8 cellular contexts compared by ENCODE assay signal in genomic region chr4:91113130-91113706, GRCh38.
DNase-seq lines count a peak whose midpoint lies in the region; FAIRE-seq and TF ChIP-seq lines count a peak whose summit lies in the region.

No MANE protein-coding gene starts in this region.

- H3K27me3 ChIP-seq in esophagus muscularis mucosa (no peaks in the 10 kb centered on the region), ovary (no peaks in the 10 kb centered on the region)

- no peak for FAIRE-seq in H54 (lab: Jason Lieb, UNC)

- intact Hi-C loops in Calu3 (cut with micrococcal nuclease; ENCODE audit: unreplicated experiment) (loop anchor here (2.0 to 5.0 kb wide), 2 partner anchors 390 to 1184 kb away; no protein-coding TSS in a partner anchor), esophagus muscularis mucosa (cut with DNase I) (loop anchor here (10.0 kb wide), 1 partner anchor 1272 kb away; no protein-coding TSS in a partner anchor), ovary (cut with DNase I) (no loop called here)

- no peaks in the 10 kb centered on the region for H3K9me3 Mint-ChIP-seq in Calu3 (ENCODE audit: low read depth, unreplicated experiment)

- H3K4me3 Mint-ChIP-seq in Calu3 (ENCODE audit: low read depth, unreplicated experiment): no peak overlapping the region

- H3K4me1 ChIP-seq in esophagus muscularis mucosa (no peaks in the 10 kb centered on the region), ovary (ENCODE audit: insufficient read depth) (no peaks in the 10 kb centered on the region)

- no peak for TF ChIP-seq POLR2A in H54 (IDR thresholded peaks at IDR 0.05; ENCODE audit: low read depth, low read length)
- TF ChIP-seq POLR2A in esophagus muscularis mucosa (IDR thresholded peaks at IDR 0.05; ENCODE audit: low read depth): no peak
- no peak for TF ChIP-seq POLR2A in ovary (IDR thresholded peaks at IDR 0.05)

- TF ChIP-seq EP300 in esophagus muscularis mucosa (IDR thresholded peaks at IDR 0.05) (no peak), ovary (IDR thresholded peaks at IDR 0.05) (no peak)

- H3K9me3 ChIP-seq in esophagus muscularis mucosa (no peaks in the 10 kb centered on the region), ovary (no peaks in the 10 kb centered on the region)

- no peak for DNase-seq in Calu3
- peak; percentile 2 for DNase-seq in H54 (ENCODE audit: insufficient read length, low spot score)
- DNase-seq in RKO (ENCODE audit: low spot score): peak; percentile 43
- DNase-seq in iPS-NIHi7 (ENCODE audit: extremely low spot score): peak; percentile 35
- no peak for DNase-seq in esophagus muscularis mucosa (ENCODE audit: extremely low spot score)
- DNase-seq in activated CD4-positive, CD25-positive, alpha-beta regulatory T cell (lab: John Stamatoyannopoulos, UW): no peak
- DNase-seq in mesenteric fat pad (ENCODE audit: low spot score): no peak
- no peak for DNase-seq in ovary

- no peaks in the 10 kb centered on the region for H3K27me3 Mint-ChIP-seq in Calu3 (ENCODE audit: unreplicated experiment)

- no peak overlapping the region for H3K4me3 ChIP-seq in esophagus muscularis mucosa
- H3K4me3 ChIP-seq in ovary: no peak overlapping the region

- CTCF ChIA-PET in Calu3 (lab: Charles Lee): no interaction called here

- H3K27ac ChIP-seq in esophagus muscularis mucosa (replicated peaks in 1 of 4) (no peak overlapping the region), ovary (no peak overlapping the region)

- TF ChIP-seq CTCF in Calu3 (IDR thresholded peaks at IDR 0.05; ENCODE audit: unreplicated experiment) (peak; percentile 39), esophagus muscularis mucosa (IDR thresholded peaks at IDR 0.05) (peak in 1 of 3 experiments; percentile 18), ovary (IDR thresholded peaks at IDR 0.05) (no peak)

- no peaks in the 10 kb centered on the region for H3K4me1 Mint-ChIP-seq in Calu3 (ENCODE audit: low read depth, unreplicated experiment)

- no peaks in the 10 kb centered on the region for H3K36me3 Mint-ChIP-seq in Calu3 (ENCODE audit: insufficient read depth, unreplicated experiment)

- no TSS peak for BruUV-seq in Calu3 (replicated peaks; lab: Mats Ljungman, UMichigan)

- H3K27ac Mint-ChIP-seq in Calu3 (ENCODE audit: unreplicated experiment): no peak overlapping the region

- whole genome bisulfite sequencing in esophagus muscularis mucosa: 54% methylated on average over 4 of the region's 4 CpGs
- WGBS in ovary, 3 donors: 46 to 69% (median 50%) methylated on average over 4 of the region's 4 CpGs

- H3K36me3 ChIP-seq in esophagus muscularis mucosa (no peaks in the 10 kb centered on the region), ovary (no peaks in the 10 kb centered on the region)

Comparison
In these comparisons a context has a peak if more than half of its experiments do, and no peak if none do; other contexts are left out.
1. DNase-seq: peak in H54 (single experiment), RKO (single experiment) and iPS-NIHi7 (single experiment); none in Calu3 (single experiment), esophagus muscularis mucosa (single experiment), activated CD4-positive, CD25-positive, alpha-beta regulatory T cell (0 of 4), mesenteric fat pad (single experiment) and ovary (0 of 5).
2. intact Hi-C loops: an anchor here in Calu3 (2.0 to 5.0 kb wide) and esophagus muscularis mucosa (10.0 kb wide); none called in ovary.